Comparison of ENCODE assay signal across 2 cellular contexts in genomic region chr22:20431520-20432237, GRCh38.
TF ChIP-seq lines count a peak whose summit lies in the region.

No MANE protein-coding gene starts in this region.

TF ChIP-seq in IMR-90, 13 proteins besides CTCF, POLR2A, EP300 and RAD21:
- TF ChIP-seq ELK1 (IDR thresholded peaks at IDR 0.05; ENCODE audit: borderline replicate concordance, low read depth, low read length) (no peak), RFX5 (IDR thresholded peaks at IDR 0.05; ENCODE audit: low read depth, low read length) (no peak), USF2 (IDR thresholded peaks at IDR 0.05; ENCODE audit: low read depth, low read length) (no peak), BHLHE40 (IDR thresholded peaks at IDR 0.05; ENCODE audit: low read depth, low read length) (no peak), RCOR1 (IDR thresholded peaks at IDR 0.05; ENCODE audit: insufficient replicate concordance, low read length) (no peak), NFE2L2 (IDR thresholded peaks at IDR 0.05; ENCODE audit: low read depth, low read length) (no peak), CEBPB (IDR thresholded peaks at IDR 0.05; ENCODE audit: low read depth, low read length) (no peak), MAFK (IDR thresholded peaks at IDR 0.05; ENCODE audit: low read depth, low read length) (no peak), MXI1 (IDR thresholded peaks at IDR 0.05; ENCODE audit: borderline replicate concordance, low read depth, low read length) (no peak), SMC3 (IDR thresholded peaks at IDR 0.05; ENCODE audit: low read depth, low read length) (no peak), MAZ (IDR thresholded peaks at IDR 0.05; ENCODE audit: borderline replicate concordance, low read depth, low read length) (no peak), FOS (IDR thresholded peaks at IDR 0.05; ENCODE audit: low read depth, low read length) (no peak), CHD1 (IDR thresholded peaks at IDR 0.05; ENCODE audit: low read depth, low read length) (no peak)
TF ChIP-seq in IMR-90: peak in this region for 0.

TF ChIP-seq in endothelial cell of umbilical vein, 7 proteins besides CTCF, POLR2A, EP300 and RAD21:
- TF ChIP-seq EZH2 (IDR thresholded peaks at IDR 0.05; ENCODE audit: borderline replicate concordance, low read depth, low read length, severe bottlenecking) (no peak), POLR2AphosphoS5 (IDR thresholded peaks at IDR 0.05; ENCODE audit: insufficient read depth, low read depth, low read length) (no peak), MAX (IDR thresholded peaks at IDR 0.05; ENCODE audit: insufficient read depth, insufficient read length) (no peak), GATA2 (IDR thresholded peaks at IDR 0.05; ENCODE audit: insufficient read depth, insufficient read length, low read depth, low read length) (no peak), JUN (IDR thresholded peaks at IDR 0.05; ENCODE audit: borderline replicate concordance, insufficient read depth, insufficient read length, low read depth) (no peak), FOS (IDR thresholded peaks at IDR 0.05; ENCODE audit: borderline replicate concordance, insufficient read depth, low read length) (no peak), MYC (IDR thresholded peaks at IDR 0.05; ENCODE audit: low read depth, low read length) (no peak)
